In the genomic region with DNA sequence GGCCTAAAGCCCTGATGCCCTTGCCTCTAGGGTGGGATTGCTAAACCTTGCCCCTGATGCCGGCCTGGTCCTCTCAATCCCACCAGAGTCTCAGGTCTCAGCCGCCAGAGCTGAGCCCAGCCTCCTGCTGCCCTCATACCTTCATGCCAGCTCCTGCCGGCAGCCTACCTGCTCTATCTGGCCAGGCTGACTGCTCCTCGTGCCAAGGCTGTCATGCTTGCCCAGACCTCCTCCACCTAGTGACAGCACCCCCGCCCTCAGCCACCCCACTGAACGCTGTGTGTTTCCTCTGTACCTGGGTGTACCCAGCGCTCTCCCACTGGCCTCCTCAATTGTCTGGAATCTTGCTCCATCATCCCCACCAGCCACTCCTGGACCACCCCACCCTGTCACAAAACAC, we compare ENCODE assay signal across 22 cellular contexts.
"Had no signal": no experiment of that assay in that cellular context is flagged by ENCODE, and none has a peak within 500 bp of the region (broad histone marks: within the 10 kb centered on the region; RNA-seq: fewer than 3 reads in every experiment).

No MANE protein-coding gene starts in this region.

- H3K36me3 Mint-ChIP-seq: T-cell had no signal

- DNase-seq: activated CD4-positive, alpha-beta T cell treated with anti-CD3 and anti-CD28 coated beads for 4 hours; activated CD8-positive, alpha-beta memory T cell treated with anti-CD3 and anti-CD28 coated beads, Interleukin-2, amount 50 U/mL, for 48 hours; activated CD8-positive, alpha-beta T cell treated with anti-CD3 and anti-CD28 coated beads, Interleukin-2, amount 10 ng/mL, durations not matched to agents 7 days and 5 days; activated naive CD4-positive, alpha-beta T cell; activated T-cell treated with anti-CD3 and anti-CD28 coated beads, Interleukin-2, amount 50 U/mL, for 1 hour; aorta; Karpas-422; MM.1S; NCI-H1105; NCI-H1436; NCI-H1694 treated with DMSO at 0.1 percent for 48 hours; NCI-H2029 treated with DMSO at 0.1 percent for 48 hours; NCI-H345; NCI-H510A; NCI-H526 treated with DMSO at 0.1 percent for 48 hours; NCI-H82; SIG-M5; T-cell; WERI-Rb-1 had no signal

- H3K4me3 ChIP-seq: breast epithelium, K562 had no signal

- H3K36me3 ChIP-seq: breast epithelium, WERI-Rb-1 had no signal

- H3K27ac Mint-ChIP-seq: activated CD8-positive, alpha-beta T cell treated with anti-CD3 and anti-CD28 coated beads, Interleukin-2, amount 10 ng/mL, durations not matched to agents 7 days and 5 days; activated naive CD4-positive, alpha-beta T cell treated with anti-CD3 and anti-CD28 coated beads, Interleukin-2, amount 50 U/mL, for 24 hours; T-cell had no signal

- H3K9me3 ChIP-seq: breast epithelium had no signal

- ATAC-seq: activated CD8-positive, alpha-beta T cell treated with anti-CD3 and anti-CD28 coated beads, Interleukin-2, amount 10 ng/mL, durations not matched to agents 7 days and 5 days; K562; T-cell had no signal

- H3K4me1 ChIP-seq: breast epithelium had no signal

- H3K4me3 Mint-ChIP-seq: activated CD8-positive, alpha-beta T cell treated with anti-CD3 and anti-CD28 coated beads, Interleukin-2, amount 10 ng/mL, durations not matched to agents 7 days and 5 days; activated naive CD4-positive, alpha-beta T cell treated with anti-CD3 and anti-CD28 coated beads, Interleukin-2, amount 50 U/mL, for 24 hours; T-cell had no signal

- H3K27ac ChIP-seq: breast epithelium, WERI-Rb-1 had no signal

- H3K9me3 Mint-ChIP-seq: activated naive CD4-positive, alpha-beta T cell treated with anti-CD3 and anti-CD28 coated beads, Interleukin-2, amount 50 U/mL, for 24 hours; T-cell had no signal

- H3K27me3 ChIP-seq: breast epithelium had no signal
